In the genomic region with DNA sequence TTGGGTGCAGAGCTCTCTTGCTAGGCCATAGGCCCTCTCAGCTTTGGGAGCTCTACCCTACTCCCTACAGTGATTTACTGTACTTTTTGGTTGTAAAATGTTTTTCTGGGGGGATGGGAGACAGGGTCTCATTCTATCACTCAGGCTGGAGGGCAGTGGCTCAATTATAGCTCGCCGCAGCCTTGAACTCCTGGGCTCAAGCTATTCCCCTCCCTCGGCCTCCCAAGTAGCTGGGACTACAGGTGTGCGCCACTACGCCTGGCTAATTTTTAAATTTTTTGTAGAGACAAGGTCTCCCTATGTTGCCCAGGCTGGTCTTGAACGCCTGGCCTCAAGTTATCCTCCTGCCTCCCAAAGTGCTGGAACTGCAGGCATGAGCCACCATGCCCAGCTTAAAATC, we compare ENCODE assay signal across 18 cellular contexts.
"Had no signal": no experiment of that assay in that cellular context is flagged by ENCODE, and none has a peak within 500 bp of the region (broad histone marks: within the 10 kb centered on the region; RNA-seq: fewer than 3 reads in every experiment).

No MANE protein-coding gene starts in this region.

- ATAC-seq: activated naive CD4-positive, alpha-beta T cell treated with anti-CD3 and anti-CD28 coated beads, Interleukin-2, amount 50 U/mL, for 72 hours; activated T-helper 17 cell treated with anti-CD3 and anti-CD28 coated beads, Interleukin-2, amount 50 U/mL, for 72 hours; gastrocnemius medialis; psoas muscle had no signal

- DNase-seq: activated CD4-positive, alpha-beta memory T cell treated with anti-CD3 and anti-CD28 coated beads, Interleukin-2, amount 10 ng/mL, durations not matched to agents 7 days and 5 days; activated CD4-positive, alpha-beta T cell treated with anti-CD3 and anti-CD28 coated beads, Interleukin-2, amount 10 ng/mL, durations not matched to agents 24 days and 14 days; activated CD8-positive, alpha-beta memory T cell treated with anti-CD3 and anti-CD28 coated beads, Interleukin-2, amount 50 U/mL, for 48 hours; activated gamma-delta T cell treated with Interleukin-2 at 50 U/mL for 16 hours; activated T-cell treated with anti-CD3 and anti-CD28 coated beads, Interleukin-2, amount 50 U/mL, for 24 hours; central memory CD4-positive, alpha-beta T cell; effector memory CD4-positive, alpha-beta T cell; islet precursor cell; naive thymus-derived CD4-positive, alpha-beta T cell; ovary; psoas muscle; stimulated activated CD4-positive, alpha-beta T cell treated with anti-CD3 and anti-CD28 coated beads, Interleukin-15, amount 100 ng/mL, for 24 hours; stimulated activated CD4-positive, alpha-beta T cell treated with anti-CD3 and anti-CD28 coated beads, Interleukin-2, amount 100 ng/mL, for 24 hours; stimulated activated naive CD4-positive, alpha-beta T cell; T-helper 9 cell had no signal

- H3K27me3 Mint-ChIP-seq: activated T-cell treated with anti-CD3 and anti-CD28 coated beads, Interleukin-2, amount 50 U/mL, for 24 hours had no signal

- H3K4me3 Mint-ChIP-seq: activated CD4-positive, alpha-beta memory T cell treated with anti-CD3 and anti-CD28 coated beads, Interleukin-2, amount 10 ng/mL, durations not matched to agents 7 days and 5 days; activated CD4-positive, alpha-beta T cell treated with anti-CD3 and anti-CD28 coated beads, Interleukin-2, amount 10 ng/mL, durations not matched to agents 24 days and 14 days; activated T-cell treated with anti-CD3 and anti-CD28 coated beads, Interleukin-2, amount 50 U/mL, for 24 hours; activated T-helper 17 cell treated with anti-CD3 and anti-CD28 coated beads, Interleukin-2, amount 50 U/mL, for 72 hours had no signal

- H3K27ac Mint-ChIP-seq: activated CD4-positive, alpha-beta memory T cell treated with anti-CD3 and anti-CD28 coated beads, Interleukin-2, amount 10 ng/mL, durations not matched to agents 7 days and 5 days; activated CD4-positive, alpha-beta T cell treated with anti-CD3 and anti-CD28 coated beads, Interleukin-2, amount 10 ng/mL, durations not matched to agents 24 days and 14 days; activated naive CD4-positive, alpha-beta T cell treated with anti-CD3 and anti-CD28 coated beads, Interleukin-2, amount 50 U/mL, for 72 hours; activated T-cell treated with anti-CD3 and anti-CD28 coated beads, Interleukin-2, amount 50 U/mL, for 24 hours; activated T-helper 17 cell treated with anti-CD3 and anti-CD28 coated beads, Interleukin-2, amount 50 U/mL, for 72 hours had no signal

- H3K9me3 Mint-ChIP-seq: activated CD4-positive, alpha-beta memory T cell treated with anti-CD3 and anti-CD28 coated beads, Interleukin-2, amount 10 ng/mL, durations not matched to agents 7 days and 5 days; activated CD4-positive, alpha-beta T cell treated with anti-CD3 and anti-CD28 coated beads, Interleukin-2, amount 10 ng/mL, durations not matched to agents 24 days and 14 days; activated naive CD4-positive, alpha-beta T cell treated with anti-CD3 and anti-CD28 coated beads, Interleukin-2, amount 50 U/mL, for 72 hours; activated T-cell treated with anti-CD3 and anti-CD28 coated beads, Interleukin-2, amount 50 U/mL, for 24 hours; activated T-helper 17 cell treated with anti-CD3 and anti-CD28 coated beads, Interleukin-2, amount 50 U/mL, for 72 hours had no signal

- H3K36me3 Mint-ChIP-seq: activated naive CD4-positive, alpha-beta T cell treated with anti-CD3 and anti-CD28 coated beads, Interleukin-2, amount 50 U/mL, for 72 hours; naive thymus-derived CD4-positive, alpha-beta T cell had no signal
